16 cellular contexts compared by ENCODE assay signal in genomic region chr11:102468636-102469195, GRCh38. TPM values are rescaled to one million over a fixed set of nuclear protein-coding genes. Genes with fewer than 3 reads are reported as not detected.
A peak's percentile ranks its signal among the peaks of the same experiment; 100 is the strongest.
DNase-seq lines count a peak whose midpoint lies in the region; ATAC-seq and TF ChIP-seq lines count a peak whose summit lies in the region.
"Had no signal": no experiment of that assay in that cellular context is flagged by ENCODE, and none has a peak within 500 bp of the region (broad histone marks: within the 10 kb centered on the region; RNA-seq: fewer than 3 reads in every experiment).

No MANE protein-coding gene starts in this region.

- H3K9ac ChIP-seq in endodermal cell (ENCODE audit: extremely low read depth, low read length, poor library complexity, severe bottlenecking), result no peak overlapping the region

- H3K4me1 Mint-ChIP-seq in Caco-2 (ENCODE audit: low read depth, unreplicated experiment), result peaks cover 39% of the 10 kb centered on the region
- peaks cover 32% of the 10 kb centered on the region for H3K4me1 Mint-ChIP-seq in endodermal cell
- H3K4me1 Mint-ChIP-seq in activated T-helper 2 cell treated with anti-CD3 and anti-CD28 coated beads, Interferon-gamma antibody, Interleukin-2, Interleukin-4, amounts not matched to agents 10 μg/mL and 5 μg/mL and 100 μg/mL, durations not matched to agents 14 hours and 24 hours and 36 hours (ENCODE audit: low read depth), result peaks cover 77% of the 10 kb centered on the region

- TF ChIP-seq CTCF in Caco-2 (IDR thresholded peaks at IDR 0.05; ENCODE audit: insufficient read depth in 1 of 2, low read depth in 1 of 2, low read length in 1 of 2, severe bottlenecking in 1 of 2, unreplicated experiment in 1 of 2) (no peak), OCI-LY7 (conservative IDR thresholded peaks at IDR 0.05; ENCODE audit: low read length) (no peak), endodermal cell (conservative IDR thresholded peaks at IDR 0.05) (no peak), prostate gland (IDR thresholded peaks at IDR 0.05) (no peak)

- peak overlapping the region; percentile 88; the same call in 1 of the 2 replicates for H2AFZ ChIP-seq in OCI-LY7 (ENCODE audit: low read length)

- no peaks in the 10 kb centered on the region for H3K27me3 Mint-ChIP-seq in Caco-2 (ENCODE audit: insufficient read depth, unreplicated experiment)
- H3K27me3 Mint-ChIP-seq in endodermal cell (ENCODE audit: insufficient read depth), result no peaks in the 10 kb centered on the region
- no peaks in the 10 kb centered on the region for H3K27me3 Mint-ChIP-seq in activated T-helper 2 cell treated with anti-CD3 and anti-CD28 coated beads, Interferon-gamma antibody, Interleukin-2, Interleukin-4, amounts not matched to agents 10 μg/mL and 5 μg/mL and 100 μg/mL, durations not matched to agents 14 hours and 24 hours and 36 hours (ENCODE audit: low read depth)
- H3K27me3 Mint-ChIP-seq: T-cell had no signal

- H3K27ac Mint-ChIP-seq in Caco-2 (ENCODE audit: unreplicated experiment) (peak overlapping the region; percentile 63), endodermal cell (no peak overlapping the region)
- H3K27ac Mint-ChIP-seq in activated T-helper 2 cell treated with anti-CD3 and anti-CD28 coated beads, Interferon-gamma antibody, Interleukin-2, Interleukin-4, amounts not matched to agents 10 μg/mL and 5 μg/mL and 100 μg/mL, durations not matched to agents 14 hours and 24 hours and 36 hours, result no peak overlapping the region

- H3K36me3 Mint-ChIP-seq in Caco-2 (ENCODE audit: insufficient read depth, unreplicated experiment) (no peaks in the 10 kb centered on the region), endodermal cell (ENCODE audit: low read depth) (no peaks in the 10 kb centered on the region)
- H3K36me3 Mint-ChIP-seq in activated T-helper 2 cell treated with anti-CD3 and anti-CD28 coated beads, Interferon-gamma antibody, Interleukin-2, Interleukin-4, amounts not matched to agents 10 μg/mL and 5 μg/mL and 100 μg/mL, durations not matched to agents 14 hours and 24 hours and 36 hours (ENCODE audit: low read depth), result no peaks in the 10 kb centered on the region
- H3K36me3 Mint-ChIP-seq: T-cell had no signal

- H3K36me3 ChIP-seq in Caco-2 (ENCODE audit: control insufficient read depth, insufficient read depth, low read length) (no peaks in the 10 kb centered on the region), OCI-LY7 (ENCODE audit: insufficient read depth, low read length) (no peaks in the 10 kb centered on the region), endodermal cell (ENCODE audit: control insufficient read depth, insufficient read depth, low read length) (no peaks in the 10 kb centered on the region), prostate gland (no peaks in the 10 kb centered on the region)
- H3K36me3 ChIP-seq: BE2C, brain microvascular endothelial cell, upper lobe of right lung had no signal

- H3K4me1 ChIP-seq in Caco-2 (peaks cover 36% of the 10 kb centered on the region), OCI-LY7 (ENCODE audit: insufficient read depth, low read length, poor library complexity, severe bottlenecking) (peaks cover 80% of the 10 kb centered on the region), endodermal cell (ENCODE audit: control insufficient read depth, insufficient read depth, low read length) (peaks cover 23% of the 10 kb centered on the region), prostate gland (replicated peaks) (peaks cover 5% of the 10 kb centered on the region)

- H3K27me3 ChIP-seq in Caco-2 (replicated peaks; ENCODE audit: control insufficient read depth, insufficient read depth, low read length), result no peaks in the 10 kb centered on the region
- H3K27me3 ChIP-seq in endodermal cell (ENCODE audit: control insufficient read depth, insufficient read depth, low read length, poor library complexity, severe bottlenecking), result no peaks in the 10 kb centered on the region
- no peaks in the 10 kb centered on the region for H3K27me3 ChIP-seq in prostate gland (replicated peaks; ENCODE audit: insufficient read depth)
- H3K27me3 ChIP-seq: BE2C, brain microvascular endothelial cell, upper lobe of right lung had no signal

- H3K4me3 Mint-ChIP-seq in Caco-2 (ENCODE audit: unreplicated experiment) (no peak overlapping the region), endodermal cell (no peak overlapping the region)
- H3K4me3 Mint-ChIP-seq in activated T-helper 2 cell treated with anti-CD3 and anti-CD28 coated beads, Interferon-gamma antibody, Interleukin-2, Interleukin-4, amounts not matched to agents 10 μg/mL and 5 μg/mL and 100 μg/mL, durations not matched to agents 14 hours and 24 hours and 36 hours (ENCODE audit: low read depth), result no peak overlapping the region

- no peak overlapping the region for H3K27ac ChIP-seq in OCI-LY7 (ENCODE audit: low read depth, low read length, poor library complexity, severe bottlenecking)
- H3K27ac ChIP-seq in endodermal cell (ENCODE audit: low read depth, low read length), result no peak overlapping the region
- H3K27ac ChIP-seq in prostate gland, result peak overlapping the region; percentile 9 to 58
- H3K27ac ChIP-seq: brain microvascular endothelial cell, upper lobe of right lung had no signal

- intact Hi-C loops in Caco-2 (cut with micrococcal nuclease; ENCODE audit: unreplicated experiment), result no loop called here
- intact Hi-C loops in OCI-LY7 (cut with micrococcal nuclease; ENCODE audit: unreplicated experiment), result no loop called here
- intact Hi-C loops in prostate gland (cut with DNase I), result no loop called here
- intact Hi-C loops in activated T-helper 2 cell treated with anti-CD3 and anti-CD28 coated beads, Interferon-gamma antibody, Interleukin-2, Interleukin-4, amounts not matched to agents 10 μg/mL and 5 μg/mL and 100 μg/mL, durations not matched to agents 14 hours and 24 hours and 36 hours (cut with micrococcal nuclease), result no loop called here

- CTCF ChIA-PET in Caco-2 (lab: Charles Lee), result no interaction called here
- CTCF ChIA-PET in OCI-LY7 (lab: Charles Lee; ENCODE audit: unreplicated experiment), result no interaction called here

- no peak for ATAC-seq in GM18505 (IDR thresholded peaks at IDR 0.05; ENCODE audit: unreplicated experiment)
- ATAC-seq: T-cell, upper lobe of right lung had no signal

- no peak for TF ChIP-seq POLR2A in prostate gland (IDR thresholded peaks at IDR 0.05)
- TF ChIP-seq POLR2A in GM18505 (IDR thresholded peaks at IDR 0.05; ENCODE audit: borderline replicate concordance, extremely low read depth, insufficient read depth, insufficient read length), result no peak

- H3K4me3 ChIP-seq in Caco-2 (ENCODE audit: low read depth, low read length) (no peak overlapping the region), OCI-LY7 (ENCODE audit: low read depth, low read length, poor library complexity, severe bottlenecking) (no peak overlapping the region), endodermal cell (ENCODE audit: low read length) (peak overlapping the region; percentile 27), prostate gland (no peak overlapping the region)
- H3K4me3 ChIP-seq: upper lobe of right lung had no signal

- H3K9me2 ChIP-seq in OCI-LY7 (ENCODE audit: insufficient read depth, low read length), result no peaks in the 10 kb centered on the region

- POLR2A ChIA-PET in Caco-2 (lab: Charles Lee) (no interaction called here), OCI-LY7 (lab: Charles Lee) (no interaction called here)

- no peak for DNase-seq in Caco-2
- DNase-seq in OCI-LY7 (ENCODE audit: low spot score), result no peak
- no peak for DNase-seq in endodermal cell
- DNase-seq in prostate gland (ENCODE audit: low spot score), result no peak
- DNase-seq in NCI-H187 treated with DMSO at 0.1 percent for 48 hours (lab: John Stamatoyannopoulos, UW), result no peak
- DNase-seq in amniotic stem cell (lab: John Stamatoyannopoulos, UW), result no peak
- DNase-seq in activated T-helper 2 cell treated with anti-CD3 and anti-CD28 coated beads, Interferon-gamma antibody, Interleukin-2, Interleukin-4, amounts not matched to agents 10 μg/mL and 5 μg/mL and 100 μg/mL, durations not matched to agents 14 hours and 24 hours and 36 hours (ENCODE audit: low spot score), result no peak
- DNase-seq: BE2C; brain microvascular endothelial cell; effector memory CD4-positive, alpha-beta T cell; NCI-H1092; NCI-H226; OCI-M1; T-cell; upper lobe of right lung had no signal

- no peaks in the 10 kb centered on the region for H3K9me3 ChIP-seq in Caco-2
- no peaks in the 10 kb centered on the region for H3K9me3 ChIP-seq in OCI-LY7 (ENCODE audit: low read length)
- no peaks in the 10 kb centered on the region for H3K9me3 ChIP-seq in endodermal cell (ENCODE audit: control insufficient read depth, low read length)
- H3K9me3 ChIP-seq in prostate gland, result no peaks in the 10 kb centered on the region
- H3K9me3 ChIP-seq: BE2C, upper lobe of right lung had no signal

- WGBS in endodermal cell (ENCODE audit: insufficient coverage in 1 of 2, insufficient read length in 1 of 2), 2 experiments, result 80 to 88% methylated on average over 4 to 6 of the region's 6 CpGs
- 66% methylated on average over 6 of the region's 6 CpGs for WGBS in prostate gland

- no peaks in the 10 kb centered on the region for H3K79me2 ChIP-seq in OCI-LY7 (ENCODE audit: insufficient read depth, low read depth, low read length)

- H3K4me2 ChIP-seq in OCI-LY7 (ENCODE audit: low read length), result peak overlapping the region; percentile 43; the same call in 1 of the 2 replicates

- no peaks in the 10 kb centered on the region for H4K20me1 ChIP-seq in OCI-LY7 (ENCODE audit: insufficient read depth, low read length)

- H3K9me3 Mint-ChIP-seq in Caco-2 (ENCODE audit: unreplicated experiment) (peaks cover 10% of the 10 kb centered on the region), endodermal cell (no peaks in the 10 kb centered on the region)
- no peaks in the 10 kb centered on the region for H3K9me3 Mint-ChIP-seq in activated T-helper 2 cell treated with anti-CD3 and anti-CD28 coated beads, Interferon-gamma antibody, Interleukin-2, Interleukin-4, amounts not matched to agents 10 μg/mL and 5 μg/mL and 100 μg/mL, durations not matched to agents 14 hours and 24 hours and 36 hours
- H3K9me3 Mint-ChIP-seq: T-cell had no signal

- no TSS peak for BruUV-seq in Caco-2 (replicated peaks; lab: Mats Ljungman, UMichigan)
- no TSS peak for BruUV-seq in OCI-LY7 (replicated peaks; lab: Mats Ljungman, UMichigan)

RNA-seq across cellular contexts. Expression of gene TMEM123, which starts 16.2 kb away (rescaled TPM):
- total RNA-seq in Caco-2 (2022) (400 and 431 TPM in 2 replicates), OCI-LY7 (2022) (232 and 261 TPM in 2 replicates), endodermal cell (100 to 1,000 TPM; 216 to 256 TPM), prostate gland (100 to 1,000 TPM; 205 to 227 TPM)
- 83.3 and 127 TPM in 2 replicates for total RNA-seq in OCI-LY7 (2014; rRNA removed; shearing (Covaris generic))
- 193 TPM for polyA plus RNA-seq in endodermal cell (2013, experiment 1 of 2)
- polyA plus RNA-seq in endodermal cell (2013, experiment 2 of 2), result 178 TPM
- 202 and 204 TPM in 2 replicates for total RNA-seq in activated T-helper 2 cell treated with anti-CD3 and anti-CD28 coated beads, Interferon-gamma antibody, Interleukin-2, Interleukin-4, amounts not matched to agents 10 μg/mL and 5 μg/mL and 100 μg/mL, durations not matched to agents 14 hours and 24 hours and 36 hours

Comparison
In these comparisons a context has a peak if more than half of its experiments do, and no peak if none do; other contexts are left out.
1. H3K27ac ChIP-seq: peak in prostate gland (2 of 2); none in OCI-LY7 (single experiment) and endodermal cell (single experiment).